3 cellular contexts compared by ENCODE assay signal in genomic region chr11:17631702-17632365, GRCh38.
TF ChIP-seq lines count a peak whose summit lies in the region.

No MANE protein-coding gene starts in this region.

TF ChIP-seq in HepG2, 621 proteins besides CTCF, POLR2A, EP300 and RAD21:
- TF ChIP-seq MTF1 (CRISPR knock-in tag; IDR thresholded peaks at IDR 0.05) = no peak
- no peak for TF ChIP-seq DPF2 (CRISPR knock-in tag; IDR thresholded peaks at IDR 0.05; ENCODE audit: borderline replicate concordance, low read depth)
- TF ChIP-seq, protein P1, sequence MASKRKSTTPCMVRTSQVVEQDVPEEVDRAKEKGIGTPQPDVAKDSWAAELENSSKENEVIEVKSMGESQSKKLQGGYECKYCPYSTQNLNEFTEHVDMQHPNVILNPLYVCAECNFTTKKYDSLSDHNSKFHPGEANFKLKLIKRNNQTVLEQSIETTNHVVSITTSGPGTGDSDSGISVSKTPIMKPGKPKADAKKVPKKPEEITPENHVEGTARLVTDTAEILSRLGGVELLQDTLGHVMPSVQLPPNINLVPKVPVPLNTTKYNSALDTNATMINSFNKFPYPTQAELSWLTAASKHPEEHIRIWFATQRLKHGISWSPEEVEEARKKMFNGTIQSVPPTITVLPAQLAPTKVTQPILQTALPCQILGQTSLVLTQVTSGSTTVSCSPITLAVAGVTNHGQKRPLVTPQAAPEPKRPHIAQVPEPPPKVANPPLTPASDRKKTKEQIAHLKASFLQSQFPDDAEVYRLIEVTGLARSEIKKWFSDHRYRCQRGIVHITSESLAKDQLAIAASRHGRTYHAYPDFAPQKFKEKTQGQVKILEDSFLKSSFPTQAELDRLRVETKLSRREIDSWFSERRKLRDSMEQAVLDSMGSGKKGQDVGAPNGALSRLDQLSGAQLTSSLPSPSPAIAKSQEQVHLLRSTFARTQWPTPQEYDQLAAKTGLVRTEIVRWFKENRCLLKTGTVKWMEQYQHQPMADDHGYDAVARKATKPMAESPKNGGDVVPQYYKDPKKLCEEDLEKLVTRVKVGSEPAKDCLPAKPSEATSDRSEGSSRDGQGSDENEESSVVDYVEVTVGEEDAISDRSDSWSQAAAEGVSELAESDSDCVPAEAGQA (IDR thresholded peaks at IDR 0.05; ENCODE audit: low read depth) = no peak
- TF ChIP-seq, protein P1 (CRISPR knock-in tag; IDR thresholded peaks at IDR 0.05; ENCODE audit: borderline replicate concordance) = no peak
- TF ChIP-seq ARHGAP35 (CRISPR knock-in tag; IDR thresholded peaks at IDR 0.05; ENCODE audit: borderline replicate concordance) = no peak
- TF ChIP-seq ETV5 (CRISPR knock-in tag; IDR thresholded peaks at IDR 0.05; ENCODE audit: borderline replicate concordance) = no peak
- TF ChIP-seq ATF7-NPFF (CRISPR knock-in tag; IDR thresholded peaks at IDR 0.05; ENCODE audit: low read depth) = no peak

TF ChIP-seq in HCT116, 20 proteins besides CTCF, POLR2A, EP300 and RAD21:
- TF ChIP-seq SRF (IDR thresholded peaks at IDR 0.05; ENCODE audit: low read depth) (no peak), ATF3 (IDR thresholded peaks at IDR 0.05) (no peak), CEBPB (IDR thresholded peaks at IDR 0.05; ENCODE audit: low read depth) (no peak), EGR1 (IDR thresholded peaks at IDR 0.05; ENCODE audit: low read depth) (no peak), ELF1 (IDR thresholded peaks at IDR 0.05; ENCODE audit: borderline replicate concordance, low read depth) (no peak), FOSL1 (IDR thresholded peaks at IDR 0.05; ENCODE audit: low read depth) (no peak)

TF ChIP-seq in H1, 55 proteins besides CTCF, POLR2A, EP300 and RAD21:
- TF ChIP-seq USF2 (IDR thresholded peaks at IDR 0.05; ENCODE audit: low read length) = no peak
- no peak for TF ChIP-seq CTBP2 (IDR thresholded peaks at IDR 0.05; ENCODE audit: borderline replicate concordance, insufficient read depth, insufficient read length, low read length)
- TF ChIP-seq HDAC6 (IDR thresholded peaks at IDR 0.05; ENCODE audit: low read depth, low read length) = no peak
- no peak for TF ChIP-seq RXRA (IDR thresholded peaks at IDR 0.05; ENCODE audit: insufficient read depth, low read depth, low read length)
- no peak for TF ChIP-seq NRF1 (IDR thresholded peaks at IDR 0.05; ENCODE audit: low read depth, low read length)
